Comparison of ENCODE assay signal across 15 cellular contexts in genomic region chr17:82042649-82043048, GRCh38. TPM values are rescaled to one million over a fixed set of nuclear protein-coding genes. Genes with fewer than 3 reads are reported as not detected.
DNase-seq lines count a peak whose midpoint lies in the region; ATAC-seq and TF ChIP-seq lines count a peak whose summit lies in the region.
"Had no signal": no experiment of that assay in that cellular context is flagged by ENCODE, and none has a peak within 500 bp of the region (broad histone marks: within the 10 kb centered on the region; RNA-seq: fewer than 3 reads in every experiment).

No MANE protein-coding gene starts in this region.

- no peaks in the 10 kb centered on the region for H3K36me3 Mint-ChIP-seq in natural killer cell treated with Interleukin-12 subunit alpha and Interleukin-12 subunit beta and Interleukin-15 and Interleukin-18, amount 100 ng/mL, for 72 hours
- no peaks in the 10 kb centered on the region for H3K36me3 Mint-ChIP-seq in natural killer cell
- H3K36me3 Mint-ChIP-seq in WTC11, result peaks cover 8% of the 10 kb centered on the region
- H3K36me3 Mint-ChIP-seq in type B pancreatic cell, result peaks cover 5% of the 10 kb centered on the region

- no peak overlapping the region for H3K27ac Mint-ChIP-seq in natural killer cell treated with Interleukin-12 subunit alpha and Interleukin-12 subunit beta and Interleukin-15 and Interleukin-18, amount 100 ng/mL, for 72 hours
- H3K27ac Mint-ChIP-seq in natural killer cell (no peak overlapping the region), WTC11 (no peak overlapping the region), type B pancreatic cell (peak overlapping the region; percentile 35)
- H3K27ac Mint-ChIP-seq: CD4-positive, CD25-positive, alpha-beta regulatory T cell had no signal

- CTCF ChIA-PET in WTC11 (lab: Charles Lee), result interaction anchor here (0.7 to 2.9 kb wide), 4 partner anchors 12 to 64 kb away, joined by 4 to 25 read pairs (median 6); partner anchors contain the start of genes CENPX, LRRC45 and RAC3

- WGBS in mesenchymal stem cell, result 89% methylated on average over 9 of the region's 9 CpGs
- 85 to 92% methylated on average over 8 to 9 of the region's 9 CpGs for WGBS in tibial nerve, 2 donors

- H3K4me1 Mint-ChIP-seq in natural killer cell treated with Interleukin-12 subunit alpha and Interleukin-12 subunit beta and Interleukin-15 and Interleukin-18, amount 100 ng/mL, for 72 hours (ENCODE audit: low read depth in 2 of 2), result peaks cover 5 to 12% of the 10 kb centered on the region in 2 donors
- H3K4me1 Mint-ChIP-seq in natural killer cell (peaks cover 5% of the 10 kb centered on the region in 2 donors), WTC11 (peaks cover 32% of the 10 kb centered on the region), type B pancreatic cell (ENCODE audit: unreplicated experiment) (peaks cover 9% of the 10 kb centered on the region)

- no peak overlapping the region for H2AFZ ChIP-seq in mesenchymal stem cell (ENCODE audit: low read depth, low read length)

- TF ChIP-seq EP300 in tibial nerve (IDR thresholded peaks at IDR 0.05), result no peak

- no peak overlapping the region for H3K4me2 ChIP-seq in mesenchymal stem cell (ENCODE audit: low read length, poor library complexity, severe bottlenecking)
- H3K4me2 ChIP-seq: BLaER1 had no signal

- no peak overlapping the region for H3K4ac ChIP-seq in mesenchymal stem cell (ENCODE audit: low read depth in 1 of 2, low read length in 2 of 2)

- H2BK15ac ChIP-seq in mesenchymal stem cell (ENCODE audit: low read depth, poor library complexity, severe bottlenecking), result no peak overlapping the region

- H3K4me1 ChIP-seq in mesenchymal stem cell (ENCODE audit: control insufficient read depth, insufficient read depth, low read depth, low read length), result peaks cover 7% of the 10 kb centered on the region
- H3K4me1 ChIP-seq in tibial nerve, result peaks cover 0 to 8% (median 2%) of the 10 kb centered on the region in 4 donors

- H2BK120ac ChIP-seq in mesenchymal stem cell (ENCODE audit: low read depth, low read length), result no peak overlapping the region

- H3K79me1 ChIP-seq in mesenchymal stem cell (replicated peaks; ENCODE audit: low read length, poor library complexity, severe bottlenecking), result no peaks in the 10 kb centered on the region

- no peak for DNase-seq in natural killer cell treated with Interleukin-12 subunit alpha and Interleukin-12 subunit beta and Interleukin-15 and Interleukin-18, amount 100 ng/mL, for 72 hours (ENCODE audit: low spot score)
- DNase-seq in natural killer cell (no peak), WTC11 (ENCODE audit: low spot score) (no peak), mesenchymal stem cell (no peak), type B pancreatic cell (ENCODE audit: extremely low spot score, unreplicated experiment) (no peak), tibial nerve (ENCODE audit: low spot score in 2 of 2) (no peak), C1 segment of cervical spinal cord (lab: John Stamatoyannopoulos, UW) (no peak), T1000 (lab: John Stamatoyannopoulos, UW) (no peak)
- DNase-seq: 8988T; AML-193; CD4-positive, CD25-positive, alpha-beta regulatory T cell; DMS53 had no signal

- intact Hi-C loops in natural killer cell (cut with micrococcal nuclease), result no loop called here

- no peak overlapping the region for H3K27ac ChIP-seq in mesenchymal stem cell (ENCODE audit: low read length, poor library complexity, severe bottlenecking)
- H3K27ac ChIP-seq in tibial nerve, result no peak overlapping the region
- H3K27ac ChIP-seq: BLaER1 had no signal

- no peak overlapping the region for H3K4me3 Mint-ChIP-seq in natural killer cell treated with Interleukin-12 subunit alpha and Interleukin-12 subunit beta and Interleukin-15 and Interleukin-18, amount 100 ng/mL, for 72 hours
- H3K4me3 Mint-ChIP-seq in natural killer cell (no peak overlapping the region), WTC11 (no peak overlapping the region), type B pancreatic cell (no peak overlapping the region)

- POLR2A ChIA-PET in WTC11 (lab: Charles Lee), result interaction anchor here (0.6 kb wide), 1 partner anchor 113 kb away, joined by 3 read pairs; no protein-coding TSS in a partner anchor

- no peak overlapping the region for H2BK12ac ChIP-seq in mesenchymal stem cell (ENCODE audit: low read length in 2 of 2)

- peak; percentile 3 to 42 for ATAC-seq in natural killer cell treated with Interleukin-12 subunit alpha and Interleukin-12 subunit beta and Interleukin-15 and Interleukin-18, amount 100 ng/mL, for 72 hours
- no peak for ATAC-seq in natural killer cell
- ATAC-seq in WTC11, result no peak
- ATAC-seq: HCT116 had no signal

- no peaks in the 10 kb centered on the region for H3K27me3 Mint-ChIP-seq in natural killer cell treated with Interleukin-12 subunit alpha and Interleukin-12 subunit beta and Interleukin-15 and Interleukin-18, amount 100 ng/mL, for 72 hours
- H3K27me3 Mint-ChIP-seq in natural killer cell (ENCODE audit: low read depth in 2 of 2), result no peaks in the 10 kb centered on the region
- peaks cover 10% of the 10 kb centered on the region for H3K27me3 Mint-ChIP-seq in WTC11 (ENCODE audit: low read depth)
- no peaks in the 10 kb centered on the region for H3K27me3 Mint-ChIP-seq in type B pancreatic cell
- H3K27me3 Mint-ChIP-seq: CD4-positive, CD25-positive, alpha-beta regulatory T cell had no signal

- peak overlapping the region in 1 of 2 experiments; percentile 12 for H3K14ac ChIP-seq in mesenchymal stem cell (ENCODE audit: low read length in 2 of 2)

- H3K23ac ChIP-seq in mesenchymal stem cell (ENCODE audit: low read length in 2 of 2), result no peak overlapping the region

- no peak overlapping the region for H3K18ac ChIP-seq in mesenchymal stem cell (ENCODE audit: low read depth in 1 of 2, low read length in 2 of 2)

- H3K9me3 ChIP-seq in mesenchymal stem cell (ENCODE audit: control insufficient read depth, low read length) (no peaks in the 10 kb centered on the region), tibial nerve (no peaks in the 10 kb centered on the region)
- H3K9me3 ChIP-seq: BLaER1 had no signal

- no peak overlapping the region for H3K4me3 ChIP-seq in mesenchymal stem cell (ENCODE audit: insufficient read depth in 1 of 2, low read depth in 1 of 2, low read length in 2 of 2)
- H3K4me3 ChIP-seq in tibial nerve, result no peak overlapping the region
- H3K4me3 ChIP-seq: BLaER1, K562 had no signal

- H3K9me3 Mint-ChIP-seq in natural killer cell treated with Interleukin-12 subunit alpha and Interleukin-12 subunit beta and Interleukin-15 and Interleukin-18, amount 100 ng/mL, for 72 hours, result no peaks in the 10 kb centered on the region
- H3K9me3 Mint-ChIP-seq in natural killer cell (no peaks in the 10 kb centered on the region), WTC11 (no peaks in the 10 kb centered on the region), type B pancreatic cell (no peaks in the 10 kb centered on the region)

- H2BK5ac ChIP-seq in mesenchymal stem cell (ENCODE audit: low read depth, low read length, poor library complexity, severe bottlenecking), result no peak overlapping the region

- TF ChIP-seq CTCF in natural killer cell (IDR thresholded peaks at IDR 0.05), result no peak
- no peak for TF ChIP-seq CTCF in WTC11 (IDR thresholded peaks at IDR 0.05)
- TF ChIP-seq CTCF in type B pancreatic cell (conservative IDR thresholded peaks at IDR 0.05), result no peak
- no peak for TF ChIP-seq CTCF in tibial nerve (IDR thresholded peaks at IDR 0.05)

- H4K91ac ChIP-seq in mesenchymal stem cell (ENCODE audit: low read length), result peak overlapping the region; percentile 0

- no peak for TF ChIP-seq POLR2A in tibial nerve (IDR thresholded peaks at IDR 0.05)

- no peak overlapping the region for H3K9ac ChIP-seq in mesenchymal stem cell (ENCODE audit: low read length)
- H3K9ac ChIP-seq: BLaER1 had no signal

- no peaks in the 10 kb centered on the region for H3K27me3 ChIP-seq in mesenchymal stem cell (ENCODE audit: control insufficient read depth in 1 of 2, insufficient read depth in 1 of 2, low read length in 2 of 2)
- no peaks in the 10 kb centered on the region for H3K27me3 ChIP-seq in tibial nerve
- H3K27me3 ChIP-seq: BLaER1 had no signal

- no peak overlapping the region for H2AK5ac ChIP-seq in mesenchymal stem cell (ENCODE audit: low read length, severe bottlenecking)

- H3K36me3 ChIP-seq in mesenchymal stem cell (ENCODE audit: control insufficient read depth in 1 of 2, insufficient read depth in 2 of 2, low read depth in 1 of 2, low read length in 2 of 2) (peaks cover 12 to 18% of the 10 kb centered on the region in 2 experiments), tibial nerve (peaks cover 0 to 12% (median 0%) of the 10 kb centered on the region in 3 donors)

- no peak overlapping the region for H4K8ac ChIP-seq in mesenchymal stem cell (ENCODE audit: low read length)

RNA-seq across cellular contexts. Expression of gene DCXR, which starts 5.2 kb away (rescaled TPM):
- 100 to 1,000 TPM in 1 of 2 donors, 10 to 100 TPM in 1; 95.7 to 136 TPM for total RNA-seq in natural killer cell treated with Interleukin-12 subunit alpha and Interleukin-12 subunit beta and Interleukin-15 and Interleukin-18, amount 100 ng/mL, for 72 hours
- total RNA-seq in natural killer cell, result 100 to 1,000 TPM in 2 of 3 donors, 10 to 100 TPM in 1; 93.9 to 171 (median 145) TPM
- 114 to 130 TPM (median 120 TPM) in 3 replicates for total RNA-seq in WTC11 (2021)
- polyA plus RNA-seq in mesenchymal stem cell (2013, experiment 1 of 2), result 39.7 TPM
- polyA plus RNA-seq in mesenchymal stem cell (2013, experiment 2 of 2), result 43.5 TPM
- total RNA-seq in type B pancreatic cell (ENCODE audit: low replicate concordance), result 158 and 175 TPM in 2 replicates
- 100 to 1,000 TPM; 236 to 347 (median 269) TPM for total RNA-seq in tibial nerve

RNA-seq across cellular contexts. Expression of gene RFNG, which starts 9.0 kb away (rescaled TPM):
- total RNA-seq in natural killer cell treated with Interleukin-12 subunit alpha and Interleukin-12 subunit beta and Interleukin-15 and Interleukin-18, amount 100 ng/mL, for 72 hours, result 10 to 100 TPM; 18.2 to 23.1 TPM
- 10 to 100 TPM; 22.7 to 26.7 (median 23.2) TPM for total RNA-seq in natural killer cell
- 40.9 to 42.3 TPM (median 41.6 TPM) in 3 replicates for total RNA-seq in WTC11 (2021)
- polyA plus RNA-seq in mesenchymal stem cell (2013, experiment 1 of 2), result 31.3 TPM
- 31.7 TPM for polyA plus RNA-seq in mesenchymal stem cell (2013, experiment 2 of 2)
- total RNA-seq in type B pancreatic cell (ENCODE audit: low replicate concordance), result 35.9 and 43.4 TPM in 2 replicates
- total RNA-seq in tibial nerve, result 10 to 100 TPM; 43.5 to 70.2 (median 64.4) TPM

RNA-seq across cellular contexts. Expression of gene GPS1, which starts 9.0 kb away (rescaled TPM):
- total RNA-seq in natural killer cell treated with Interleukin-12 subunit alpha and Interleukin-12 subunit beta and Interleukin-15 and Interleukin-18, amount 100 ng/mL, for 72 hours, result 100 to 1,000 TPM; 112 to 114 TPM
- 10 to 100 TPM; 78.9 to 87.6 (median 85.3) TPM for total RNA-seq in natural killer cell
- 166 to 181 TPM (median 167 TPM) in 3 replicates for total RNA-seq in WTC11 (2021)
- polyA plus RNA-seq in mesenchymal stem cell (2013, experiment 1 of 2), result 63.6 TPM
- 62.1 TPM for polyA plus RNA-seq in mesenchymal stem cell (2013, experiment 2 of 2)
- 111 and 112 TPM in 2 replicates for total RNA-seq in type B pancreatic cell (ENCODE audit: low replicate concordance)
- total RNA-seq in tibial nerve, result 100 to 1,000 TPM in 2 of 4 donors, 10 to 100 TPM in 2; 74.9 to 134 (median 92.9) TPM

RNA-seq across cellular contexts. Expression of gene RAC3, which starts 11.2 kb away (rescaled TPM):
- 1 to 10 TPM; 3.0 to 6.1 TPM for total RNA-seq in natural killer cell treated with Interleukin-12 subunit alpha and Interleukin-12 subunit beta and Interleukin-15 and Interleukin-18, amount 100 ng/mL, for 72 hours
- total RNA-seq in natural killer cell (1 to 10 TPM in 2 of 3 donors, under 1 TPM in 1; 0.61 to 2.2 (median 2.1) TPM), WTC11 (2021) (135 to 163 TPM (median 138 TPM) in 3 replicates), type B pancreatic cell (ENCODE audit: low replicate concordance) (41.7 and 51.7 TPM in 2 replicates), tibial nerve (10 to 100 TPM in 1 of 4 donors, 1 to 10 TPM in 3; 2.4 to 14.7 (median 5.4) TPM)
- polyA plus RNA-seq in mesenchymal stem cell (2013, experiment 1 of 2), result 33.3 TPM
- polyA plus RNA-seq in mesenchymal stem cell (2013, experiment 2 of 2), result 31.4 TPM

RNA-seq across cellular contexts. Expression of gene LRRC45, which starts 19.5 kb away (rescaled TPM):
- total RNA-seq in natural killer cell treated with Interleukin-12 subunit alpha and Interleukin-12 subunit beta and Interleukin-15 and Interleukin-18, amount 100 ng/mL, for 72 hours, result 10 to 100 TPM; 16.1 to 42.3 TPM
- total RNA-seq in natural killer cell (10 to 100 TPM; 15.9 to 21.6 (median 16.8) TPM), WTC11 (2021) (30.5 to 38.1 TPM (median 32.5 TPM) in 3 replicates), type B pancreatic cell (ENCODE audit: low replicate concordance) (27.6 and 29.4 TPM in 2 replicates), tibial nerve (10 to 100 TPM; 13.1 to 25.8 (median 15.3) TPM)
- 4.8 TPM for polyA plus RNA-seq in mesenchymal stem cell (2013, experiment 1 of 2)
- 5.2 TPM for polyA plus RNA-seq in mesenchymal stem cell (2013, experiment 2 of 2)

Comparison
In these comparisons a context has a peak if more than half of its experiments do, and no peak if none do; other contexts are left out.
1. ATAC-seq: peak in natural killer cell treated with Interleukin-12 subunit alpha and Interleukin-12 subunit beta and Interleukin-15 and Interleukin-18, amount 100 ng/mL, for 72 hours (2 of 2); none in natural killer cell (0 of 3) and WTC11 (single experiment).